Comparison of ENCODE assay signal across 17 cellular contexts in genomic region chr11:84465040-84465439, GRCh38.
DNase-seq lines count a peak whose midpoint lies in the region; ATAC-seq and TF ChIP-seq lines count a peak whose summit lies in the region.
"Had no signal": no experiment of that assay in that cellular context is flagged by ENCODE, and none has a peak within 500 bp of the region (broad histone marks: within the 10 kb centered on the region; RNA-seq: fewer than 3 reads in every experiment).

No MANE protein-coding gene starts in this region.

- no peaks in the 10 kb centered on the region for H3K36me3 Mint-ChIP-seq in mesothelial cell of epicardium
- H3K36me3 Mint-ChIP-seq: T-cell, type B pancreatic cell had no signal

- no peak overlapping the region for H3K4me3 Mint-ChIP-seq in mesothelial cell of epicardium
- H3K4me3 Mint-ChIP-seq: T-cell, type B pancreatic cell had no signal

- ATAC-seq in SK-N-SH treated with all-trans-retinoic acid at 6 μM for 48 hours = peak; percentile 79
- no peak for ATAC-seq in HG03095 (IDR thresholded peaks at IDR 0.05; ENCODE audit: unreplicated experiment)
- ATAC-seq: lower lobe of right lung, PC-3, right cardiac atrium, T-cell had no signal

- H3K9me3 Mint-ChIP-seq in mesothelial cell of epicardium = no peaks in the 10 kb centered on the region
- H3K9me3 Mint-ChIP-seq: type B pancreatic cell had no signal

- TF ChIP-seq CTCF in AG10803 (conservative IDR thresholded peaks at IDR 0.05; ENCODE audit: low read length) (no peak), mesothelial cell of epicardium (IDR thresholded peaks at IDR 0.05; ENCODE audit: unreplicated experiment) (no peak)

- DNase-seq in AG10803 (ENCODE audit: low read depth) (peak; percentile 60), HS-5 (ENCODE audit: low read depth) (peak; percentile 9), iris pigment epithelial cell (ENCODE audit: low read depth) (peak; percentile 6), germinal center (ENCODE audit: low spot score) (no peak), mesothelial cell of epicardium (ENCODE audit: low spot score in 2 of 2, unreplicated experiment in 2 of 2) (no peak), GM19238 (ENCODE audit: insufficient read length, low spot score) (no peak)
- DNase-seq: activated CD4-positive, CD25-positive, alpha-beta regulatory T cell; activated gamma-delta T cell treated with Interleukin-2 at 50 U/mL for 16 hours; lower lobe of right lung; PC-3; right cardiac atrium; stimulated activated CD4-positive, alpha-beta T cell treated with anti-CD3 and anti-CD28 coated beads, Interleukin-2, amount 100 ng/mL, for 48 hours; T-cell had no signal

- H3K27me3 Mint-ChIP-seq in mesothelial cell of epicardium (ENCODE audit: low read depth) = peaks cover 7% of the 10 kb centered on the region
- H3K27me3 Mint-ChIP-seq: T-cell, type B pancreatic cell had no signal

- peaks cover 5% of the 10 kb centered on the region for H3K4me1 Mint-ChIP-seq in mesothelial cell of epicardium
- H3K4me1 Mint-ChIP-seq: T-cell had no signal

- no peak overlapping the region for H3K27ac Mint-ChIP-seq in mesothelial cell of epicardium
- H3K27ac Mint-ChIP-seq: T-cell, type B pancreatic cell had no signal

- no peak overlapping the region for H3K4me3 ChIP-seq in AG10803 (ENCODE audit: low read length)
- H3K4me3 ChIP-seq: ascending aorta, lower lobe of right lung had no signal

TF ChIP-seq in SK-N-SH treated with all-trans-retinoic acid at 6 μM for 48 hours, 23 proteins besides CTCF, POLR2A, EP300 and RAD21:
- TF ChIP-seq CSDC2 (CRISPR knock-in tag; IDR thresholded peaks at IDR 0.05) = 0 out of 2 replicates have a peak, but pooled peaks have one; percentile 57
- peak; percentile 27; the same call in 1 of the 2 replicates for TF ChIP-seq ZC3H10 (CRISPR knock-in tag; IDR thresholded peaks at IDR 0.05)
- no peak for TF ChIP-seq TCF4 (CRISPR knock-in tag; IDR thresholded peaks at IDR 0.05; ENCODE audit: borderline replicate concordance)
- TF ChIP-seq TSHZ2 (CRISPR knock-in tag; IDR thresholded peaks at IDR 0.05) = 0 out of 2 replicates have a peak, but pooled peaks have one; percentile 27
- TF ChIP-seq ISL1 (CRISPR knock-in tag; IDR thresholded peaks at IDR 0.05) = peak; percentile 93
- TF ChIP-seq ZFP3 (CRISPR knock-in tag; IDR thresholded peaks at IDR 0.05) = 0 out of 2 replicates have a peak, but pooled peaks have one; percentile 44
- peak; percentile 42; the same call in 1 of the 2 replicates for TF ChIP-seq GLIS3 (CRISPR knock-in tag; IDR thresholded peaks at IDR 0.05)
- 0 out of 2 replicates have a peak, but pooled peaks have one; percentile 37 for TF ChIP-seq SNAI2 (CRISPR knock-in tag; IDR thresholded peaks at IDR 0.05)
- no peak for TF ChIP-seq ZFP30 (CRISPR knock-in tag; IDR thresholded peaks at IDR 0.05)
- TF ChIP-seq CREB5 (CRISPR knock-in tag; IDR thresholded peaks at IDR 0.05; ENCODE audit: low read depth) = no peak

Comparison
In these comparisons a context has a peak if more than half of its experiments do, and no peak if none do; other contexts are left out.
1. DNase-seq: peak in AG10803 (single experiment), HS-5 (single experiment) and iris pigment epithelial cell (single experiment); none in germinal center (single experiment), mesothelial cell of epicardium (0 of 2) and GM19238 (single experiment).